23 cellular contexts compared by ENCODE assay signal in genomic region chr7:25665346-25665745, GRCh38.
DNase-seq lines count a peak whose midpoint lies in the region; ATAC-seq and TF ChIP-seq lines count a peak whose summit lies in the region.
"Had no signal": no experiment of that assay in that cellular context is flagged by ENCODE, and none has a peak within 500 bp of the region (broad histone marks: within the 10 kb centered on the region; RNA-seq: fewer than 3 reads in every experiment).

No MANE protein-coding gene starts in this region.

- intact Hi-C loops in psoas muscle (cut with DNase I): no loop called here

- no peaks in the 10 kb centered on the region for H3K36me3 ChIP-seq in psoas muscle (ENCODE audit: insufficient read depth in 1 of 2, low read depth in 1 of 2)
- no peaks in the 10 kb centered on the region for H3K36me3 ChIP-seq in CD8-positive, alpha-beta memory T cell (ENCODE audit: insufficient read depth, low read length)
- H3K36me3 ChIP-seq: brain microvascular endothelial cell, colonic mucosa had no signal

- H3K27me3 ChIP-seq in psoas muscle (ENCODE audit: insufficient read depth in 3 of 3, low read length in 2 of 3): no peaks in the 10 kb centered on the region
- H3K27me3 ChIP-seq in CD8-positive, alpha-beta memory T cell (ENCODE audit: insufficient read depth, low read length, poor library complexity, severe bottlenecking): no peaks in the 10 kb centered on the region
- H3K27me3 ChIP-seq: brain microvascular endothelial cell, colonic mucosa had no signal

- no peak overlapping the region for H3K4me3 Mint-ChIP-seq in CD8-positive, alpha-beta memory T cell
- H3K4me3 Mint-ChIP-seq: activated naive CD8-positive, alpha-beta T cell treated with anti-CD3 and anti-CD28 coated beads, Interleukin-2, amount 10 ng/mL, durations not matched to agents 7 days and 5 days; CD4-positive, CD25-positive, alpha-beta regulatory T cell; endodermal cell; natural killer cell treated with Interleukin-12 subunit alpha and Interleukin-12 subunit beta and Interleukin-15 and Interleukin-18, amount 100 ng/mL, for 72 hours had no signal

- POLR2A ChIA-PET in CD8-positive, alpha-beta memory T cell (lab: Charles Lee): no interaction called here

- H3K4me1 Mint-ChIP-seq in CD8-positive, alpha-beta memory T cell: no peaks in the 10 kb centered on the region
- H3K4me1 Mint-ChIP-seq: activated naive CD8-positive, alpha-beta T cell treated with anti-CD3 and anti-CD28 coated beads, Interleukin-2, amount 10 ng/mL, durations not matched to agents 7 days and 5 days; CD4-positive, CD25-positive, alpha-beta regulatory T cell; endodermal cell had no signal

- no peak overlapping the region for H3K27ac ChIP-seq in psoas muscle
- no peak overlapping the region for H3K27ac ChIP-seq in CD8-positive, alpha-beta memory T cell (ENCODE audit: low read depth, low read length)
- H3K27ac ChIP-seq: brain microvascular endothelial cell, colonic mucosa had no signal

- peaks cover 1 to 30% of the 10 kb centered on the region in 2 donors for H3K27me3 Mint-ChIP-seq in CD8-positive, alpha-beta memory T cell

- no peaks in the 10 kb centered on the region for H3K36me3 Mint-ChIP-seq in CD8-positive, alpha-beta memory T cell
- H3K36me3 Mint-ChIP-seq: activated naive CD8-positive, alpha-beta T cell treated with anti-CD3 and anti-CD28 coated beads, Interleukin-2, amount 10 ng/mL, durations not matched to agents 7 days and 5 days; CD4-positive, CD25-positive, alpha-beta regulatory T cell; natural killer cell treated with Interleukin-12 subunit alpha and Interleukin-12 subunit beta and Interleukin-15 and Interleukin-18, amount 100 ng/mL, for 72 hours had no signal

- H3K9me3 Mint-ChIP-seq in CD8-positive, alpha-beta memory T cell: no peaks in the 10 kb centered on the region
- H3K9me3 Mint-ChIP-seq: activated naive CD8-positive, alpha-beta T cell treated with anti-CD3 and anti-CD28 coated beads, Interleukin-2, amount 10 ng/mL, durations not matched to agents 7 days and 5 days; endodermal cell; natural killer cell treated with Interleukin-12 subunit alpha and Interleukin-12 subunit beta and Interleukin-15 and Interleukin-18, amount 100 ng/mL, for 72 hours had no signal

- DNase-seq in AG20443 (ENCODE audit: low spot score) (peak; percentile 33), left kidney (ENCODE audit: low read depth, low spot score) (peak; percentile 51), psoas muscle (peak; percentile 48 to 60), NOMO-1 treated with dmso at 0.1 percent for 144 hours (lab: John Stamatoyannopoulos, UW; ENCODE audit: unreplicated experiment) (no peak)
- no peak for DNase-seq in CD8-positive, alpha-beta memory T cell
- no peak for DNase-seq in activated naive CD4-positive, alpha-beta T cell treated with anti-CD3 and anti-CD28 coated beads, Interleukin-2, amount 50 U/mL, for 16 hours
- DNase-seq: ACHN; activated CD4-positive, alpha-beta T cell treated with anti-CD3 and anti-CD28 coated beads for 4 hours; activated naive CD8-positive, alpha-beta T cell treated with anti-CD3 and anti-CD28 coated beads, Interleukin-2, amount 10 ng/mL, durations not matched to agents 7 days and 5 days; brain microvascular endothelial cell; CD4-positive, CD25-positive, alpha-beta regulatory T cell; colonic mucosa; endodermal cell; KG1; NCI-H1048; NCI-H1930; NCI-H2227 treated with DMSO at 0.1 percent for 48 hours; NCI-H774; OCI-M1; SHP77 treated with DMSO at 0.1 percent for 48 hours had no signal

- 64 to 80% (median 71%) methylated on average over 4 of the region's 4 CpGs for WGBS in psoas muscle, 3 donors

- no peak overlapping the region for H3K4me3 ChIP-seq in psoas muscle
- no peak overlapping the region for H3K4me3 ChIP-seq in CD8-positive, alpha-beta memory T cell (ENCODE audit: low read length)
- H3K4me3 ChIP-seq: colonic mucosa had no signal

- TF ChIP-seq CTCF in psoas muscle (IDR thresholded peaks at IDR 0.05): no peak

- peak in 2 of 4 donors; percentile 25 to 35 for ATAC-seq in psoas muscle
- no peak for ATAC-seq in GM21526 (IDR thresholded peaks at IDR 0.05; ENCODE audit: low FRiP score, unreplicated experiment)
- ATAC-seq: natural killer cell treated with Interleukin-12 subunit alpha and Interleukin-12 subunit beta and Interleukin-15 and Interleukin-18, amount 100 ng/mL, for 72 hours had no signal

- CTCF ChIA-PET in CD8-positive, alpha-beta memory T cell (lab: Charles Lee): no interaction called here

- no peaks in the 10 kb centered on the region for H3K9me3 ChIP-seq in psoas muscle
- no peaks in the 10 kb centered on the region for H3K9me3 ChIP-seq in CD8-positive, alpha-beta memory T cell (ENCODE audit: low read length)
- H3K9me3 ChIP-seq: colonic mucosa had no signal

- peaks cover 33% of the 10 kb centered on the region for H3K4me1 ChIP-seq in psoas muscle
- H3K4me1 ChIP-seq in CD8-positive, alpha-beta memory T cell (ENCODE audit: insufficient read depth, low read length): no peaks in the 10 kb centered on the region
- H3K4me1 ChIP-seq: colonic mucosa had no signal

- no peak overlapping the region for H3K27ac Mint-ChIP-seq in CD8-positive, alpha-beta memory T cell
- H3K27ac Mint-ChIP-seq: activated naive CD8-positive, alpha-beta T cell treated with anti-CD3 and anti-CD28 coated beads, Interleukin-2, amount 10 ng/mL, durations not matched to agents 7 days and 5 days; CD4-positive, CD25-positive, alpha-beta regulatory T cell; endodermal cell; natural killer cell treated with Interleukin-12 subunit alpha and Interleukin-12 subunit beta and Interleukin-15 and Interleukin-18, amount 100 ng/mL, for 72 hours had no signal

TF ChIP-seq in PFSK-1, 5 proteins besides CTCF, POLR2A, EP300 and RAD21:
- TF ChIP-seq FOXP2 (optimal IDR thresholded peaks at IDR 0.05; ENCODE audit: borderline replicate concordance, extremely low read depth, extremely low read length, insufficient read depth) (no peak), SIN3A (IDR thresholded peaks at IDR 0.05; ENCODE audit: borderline replicate concordance, insufficient read depth, low read length) (no peak), TAF1 (IDR thresholded peaks at IDR 0.05; ENCODE audit: borderline replicate concordance, insufficient read depth, low read length) (no peak)
- TF ChIP-seq, protein P1, sequence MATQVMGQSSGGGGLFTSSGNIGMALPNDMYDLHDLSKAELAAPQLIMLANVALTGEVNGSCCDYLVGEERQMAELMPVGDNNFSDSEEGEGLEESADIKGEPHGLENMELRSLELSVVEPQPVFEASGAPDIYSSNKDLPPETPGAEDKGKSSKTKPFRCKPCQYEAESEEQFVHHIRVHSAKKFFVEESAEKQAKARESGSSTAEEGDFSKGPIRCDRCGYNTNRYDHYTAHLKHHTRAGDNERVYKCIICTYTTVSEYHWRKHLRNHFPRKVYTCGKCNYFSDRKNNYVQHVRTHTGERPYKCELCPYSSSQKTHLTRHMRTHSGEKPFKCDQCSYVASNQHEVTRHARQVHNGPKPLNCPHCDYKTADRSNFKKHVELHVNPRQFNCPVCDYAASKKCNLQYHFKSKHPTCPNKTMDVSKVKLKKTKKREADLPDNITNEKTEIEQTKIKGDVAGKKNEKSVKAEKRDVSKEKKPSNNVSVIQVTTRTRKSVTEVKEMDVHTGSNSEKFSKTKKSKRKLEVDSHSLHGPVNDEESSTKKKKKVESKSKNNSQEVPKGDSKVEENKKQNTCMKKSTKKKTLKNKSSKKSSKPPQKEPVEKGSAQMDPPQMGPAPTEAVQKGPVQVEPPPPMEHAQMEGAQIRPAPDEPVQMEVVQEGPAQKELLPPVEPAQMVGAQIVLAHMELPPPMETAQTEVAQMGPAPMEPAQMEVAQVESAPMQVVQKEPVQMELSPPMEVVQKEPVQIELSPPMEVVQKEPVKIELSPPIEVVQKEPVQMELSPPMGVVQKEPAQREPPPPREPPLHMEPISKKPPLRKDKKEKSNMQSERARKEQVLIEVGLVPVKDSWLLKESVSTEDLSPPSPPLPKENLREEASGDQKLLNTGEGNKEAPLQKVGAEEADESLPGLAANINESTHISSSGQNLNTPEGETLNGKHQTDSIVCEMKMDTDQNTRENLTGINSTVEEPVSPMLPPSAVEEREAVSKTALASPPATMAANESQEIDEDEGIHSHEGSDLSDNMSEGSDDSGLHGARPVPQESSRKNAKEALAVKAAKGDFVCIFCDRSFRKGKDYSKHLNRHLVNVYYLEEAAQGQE (IDR thresholded peaks at IDR 0.05; ENCODE audit: insufficient read depth in 1 of 2, low read depth in 2 of 2, low read length in 2 of 2): peak; percentile 62 to 87

Comparison
In these comparisons a context has a peak if more than half of its experiments do, and no peak if none do; other contexts are left out.
1. DNase-seq: peak in AG20443 (single experiment), left kidney (single experiment) and psoas muscle (2 of 2); none in NOMO-1 treated with dmso at 0.1 percent for 144 hours (single experiment), CD8-positive, alpha-beta memory T cell (0 of 5) and activated naive CD4-positive, alpha-beta T cell treated with anti-CD3 and anti-CD28 coated beads, Interleukin-2, amount 50 U/mL, for 16 hours (single experiment).